8 cellular contexts compared by ENCODE assay signal in genomic region chr10:5888843-5889623, GRCh38. TPM values are rescaled to one million over a fixed set of nuclear protein-coding genes. Genes with fewer than 3 reads are reported as not detected.
DNase-seq lines count a peak whose midpoint lies in the region; ATAC-seq and TF ChIP-seq lines count a peak whose summit lies in the region.

No MANE protein-coding gene starts in this region.

- ATAC-seq in HG02885 (IDR thresholded peaks at IDR 0.05; ENCODE audit: poor library complexity, unreplicated experiment) = peak; percentile 35

- POLR2A ChIA-PET in PC-9 (lab: Charles Lee; ENCODE audit: unreplicated experiment) = interaction anchor here (1.2 kb wide), 1 partner anchor 443 kb away, joined by 7 read pairs; no protein-coding TSS in a partner anchor

- peaks cover 44% of the 10 kb centered on the region for H3K79me2 ChIP-seq in PC-9 (ENCODE audit: low read depth)

- no peaks in the 10 kb centered on the region for H3K36me3 ChIP-seq in PC-9 (ENCODE audit: low read depth)

- H3K9me2 ChIP-seq in PC-9 (ENCODE audit: insufficient read depth) = no peaks in the 10 kb centered on the region

- peak overlapping the region; percentile 78 for H3K4me3 ChIP-seq in PC-9

- peak overlapping the region; percentile 77 for H2AFZ ChIP-seq in PC-9

- H3K9me3 ChIP-seq in PC-9 (ENCODE audit: insufficient read depth, low read depth) = no peaks in the 10 kb centered on the region

- H3K27ac ChIP-seq in PC-9 = no peak overlapping the region

- no TSS peak for BruUV-seq in PC-9 (replicated peaks; lab: Mats Ljungman, UMichigan)

- peaks cover 16% of the 10 kb centered on the region for H3K4me1 ChIP-seq in PC-9 (replicated peaks; ENCODE audit: insufficient read depth)

- CTCF ChIA-PET in PC-9 (lab: Charles Lee) = no interaction called here

- no peak for TF ChIP-seq CTCF in PC-9 (conservative IDR thresholded peaks at IDR 0.05)

- H3K27me3 ChIP-seq in PC-9 (ENCODE audit: insufficient read depth, low read depth) = no peaks in the 10 kb centered on the region

- no peaks in the 10 kb centered on the region for H4K20me1 ChIP-seq in PC-9 (ENCODE audit: insufficient read depth)

- H3K4me2 ChIP-seq in PC-9 = peak overlapping the region; percentile 98

- intact Hi-C loops in PC-9 (cut with micrococcal nuclease; ENCODE audit: unreplicated experiment) = loop anchor here (5.0 kb wide), 1 partner anchor 77 kb away; the partner anchor contains the start of gene GDI2
- intact Hi-C loops in cardiac septum (cut with DNase I) = loop anchor here (1.0 kb wide), 1 partner anchor 76 kb away; the partner anchor contains the start of gene GDI2
- intact Hi-C loops in posterior cingulate gyrus (cut with DNase I) = no loop called here

- no peaks in the 10 kb centered on the region; the same call in 1 of the 2 replicates for H3F3A ChIP-seq in PC-9 (ENCODE audit: insufficient read depth, low read depth)

- peak; percentile 1 for DNase-seq in NCI-H2171 treated with DMSO at 0.1 percent for 48 hours (lab: John Stamatoyannopoulos, UW)
- DNase-seq in NCI-H2171 (lab: John Stamatoyannopoulos, UW) = no peak
- DNase-seq in PC-9 = peak in 1 of 2 experiments; percentile 48
- peak; percentile 19 for DNase-seq in activated gamma-delta T cell treated with anti-CD3 and anti-CD28 coated beads, Interleukin-2, amount 50 U/mL, for 16 hours (ENCODE audit: low read depth)
- DNase-seq in cardiac septum (ENCODE audit: low spot score) = peak; percentile 74
- DNase-seq in posterior cingulate gyrus = peak in 7 of 10 donors; percentile 8 to 86 (median 39)
- no peak for DNase-seq in amniotic stem cell (lab: John Stamatoyannopoulos, UW)

RNA-seq across cellular contexts. Expression of gene ANKRD16, which starts 0.7 kb away (rescaled TPM):
- total RNA-seq in PC-9 (2021) = 9.8 and 12.2 TPM in 2 replicates
- total RNA-seq in cardiac septum = 3.9 TPM

RNA-seq across cellular contexts. Expression of gene FBH1, which starts 1.0 kb away (rescaled TPM):
- 68.0 and 90.9 TPM in 2 replicates for total RNA-seq in PC-9 (2021)
- 73.8 TPM for total RNA-seq in cardiac septum

Comparison
In these comparisons a context has a peak if more than half of its experiments do, and no peak if none do; other contexts are left out.
1. DNase-seq: peak in NCI-H2171 treated with DMSO at 0.1 percent for 48 hours (single experiment), activated gamma-delta T cell treated with anti-CD3 and anti-CD28 coated beads, Interleukin-2, amount 50 U/mL, for 16 hours (single experiment), cardiac septum (single experiment) and posterior cingulate gyrus (7 of 10); none in NCI-H2171 (single experiment) and amniotic stem cell (single experiment).